ENCODE assay signal across 18 cellular contexts in genomic region chr12:94046626-94047410, GRCh38.
DNase-seq lines count a peak whose midpoint lies in the region; ATAC-seq and TF ChIP-seq lines count a peak whose summit lies in the region.
"Had no signal": no experiment of that assay in that cellular context is flagged by ENCODE, and none has a peak within 500 bp of the region (broad histone marks: within the 10 kb centered on the region; RNA-seq: fewer than 3 reads in every experiment).

No MANE protein-coding gene starts in this region.

- ATAC-seq in Right ventricle myocardium superior (ENCODE audit: poor library complexity) = peak; percentile 42
- ATAC-seq in Right ventricle myocardium inferior = no peak
- no peak for ATAC-seq in HG03469 (IDR thresholded peaks at IDR 0.05; ENCODE audit: unreplicated experiment)
- ATAC-seq: activated CD8-positive, alpha-beta T cell treated with anti-CD3 and anti-CD28 coated beads, Interleukin-2, amount 10 ng/mL, durations not matched to agents 7 days and 5 days; activated T-cell treated with anti-CD3 and anti-CD28 coated beads, Interleukin-2, amount 50 U/mL, for 72 hours; effector memory CD8-positive, alpha-beta T cell; stimulated activated naive CD8-positive, alpha-beta T cell treated with anti-CD3 and anti-CD28 coated beads, Interleukin-15, amount 100 ng/mL, for 72 hours had no signal

- H3K9me3 ChIP-seq in stomach smooth muscle (ENCODE audit: control insufficient read depth in 2 of 2, low read length in 2 of 2) = no peaks in the 10 kb centered on the region
- H3K9me3 ChIP-seq: Peyer's patch, prostate gland, vagina had no signal

- intact Hi-C loops in Right ventricle myocardium superior (cut with DNase I) (no loop called here), Right ventricle myocardium inferior (cut with DNase I) (no loop called here)

- H3K27me3 ChIP-seq in stomach smooth muscle (ENCODE audit: control insufficient read depth in 1 of 2, insufficient read depth in 2 of 2, low read length in 2 of 2) = no peaks in the 10 kb centered on the region
- H3K27me3 ChIP-seq: Peyer's patch, vagina had no signal

- TF ChIP-seq CTCF in RWPE1 (conservative IDR thresholded peaks at IDR 0.05; ENCODE audit: low read depth) (no peak), fibroblast of the aortic adventitia (IDR thresholded peaks at IDR 0.05; ENCODE audit: insufficient read depth, low read length) (no peak)

- peak overlapping the region; percentile 72 for H3K27ac ChIP-seq in RWPE1
- H3K27ac ChIP-seq in stomach smooth muscle (ENCODE audit: low read length) = peak overlapping the region; percentile 55
- H3K27ac ChIP-seq: Peyer's patch, prostate gland, vagina had no signal

- CTCF ChIA-PET in RWPE1 (lab: Yijun Ruan, JAX) = interaction anchor here (0.6 kb wide), 1 partner anchor 433 kb away, joined by 3 read pairs; no protein-coding TSS in a partner anchor

- peaks cover 15% of the 10 kb centered on the region for H3K4me1 ChIP-seq in stomach smooth muscle (ENCODE audit: control insufficient read depth, insufficient read depth, low read length)
- H3K4me1 ChIP-seq: Peyer's patch, prostate gland had no signal

- H3K4me3 ChIP-seq in fibroblast of the aortic adventitia (ENCODE audit: low read depth, low read length) = no peak overlapping the region
- no peak overlapping the region for H3K4me3 ChIP-seq in stomach smooth muscle (ENCODE audit: low read length in 2 of 2)
- H3K4me3 ChIP-seq: lung, Peyer's patch, prostate gland, vagina had no signal

- no peaks in the 10 kb centered on the region for H3K36me3 ChIP-seq in stomach smooth muscle (ENCODE audit: control insufficient read depth in 2 of 2, insufficient read depth in 2 of 2, low read length in 2 of 2)
- H3K36me3 ChIP-seq: Peyer's patch, prostate gland, vagina had no signal

- POLR2A ChIA-PET in RWPE1 (lab: Yijun Ruan, JAX; ENCODE audit: low non-redundant PET) = no interaction called here

- no peak for DNase-seq in Right ventricle myocardium superior
- no peak for DNase-seq in Right ventricle myocardium inferior (ENCODE audit: missing footprints)
- DNase-seq in RWPE1 (ENCODE audit: low spot score) = peak; percentile 10
- peak; percentile 21 for DNase-seq in fibroblast of the aortic adventitia (ENCODE audit: low read depth)
- no peak for DNase-seq in mesenteric fat pad (ENCODE audit: low spot score)
- no peak for DNase-seq in UCSD-AML1 (lab: John Stamatoyannopoulos, UW; ENCODE audit: unreplicated experiment)
- DNase-seq: activated CD8-positive, alpha-beta T cell treated with anti-CD3 and anti-CD28 coated beads, Interleukin-2, amount 10 ng/mL, durations not matched to agents 7 days and 5 days; effector memory CD8-positive, alpha-beta T cell; NCI-H1930; Peyer's patch; stimulated activated CD4-positive, alpha-beta T cell treated with anti-CD3 and anti-CD28 coated beads, Interleukin-15, amount 100 ng/mL, for 24 hours; stimulated activated naive CD8-positive, alpha-beta T cell treated with anti-CD3 and anti-CD28 coated beads, Interleukin-15, amount 100 ng/mL, for 72 hours had no signal

- H3K9ac ChIP-seq in stomach smooth muscle (ENCODE audit: low read length in 2 of 2) = no peak overlapping the region

Comparison
In these comparisons a context has a peak if more than half of its experiments do, and no peak if none do; other contexts are left out.
1. DNase-seq: peak in RWPE1 (single experiment) and fibroblast of the aortic adventitia (single experiment); none in Right ventricle myocardium superior (single experiment), Right ventricle myocardium inferior (single experiment), mesenteric fat pad (single experiment) and UCSD-AML1 (single experiment).